Comparison of ENCODE assay signal across 13 cellular contexts in genomic region chr3:55272031-55272645, GRCh38.
DNase-seq lines count a peak whose midpoint lies in the region; ATAC-seq and TF ChIP-seq lines count a peak whose summit lies in the region.
"Had no signal": no experiment of that assay in that cellular context is flagged by ENCODE, and none has a peak within 500 bp of the region (broad histone marks: within the 10 kb centered on the region; RNA-seq: fewer than 3 reads in every experiment).

No MANE protein-coding gene starts in this region.

- no peak overlapping the region for H3K4me3 ChIP-seq in fibroblast of mammary gland (ENCODE audit: control insufficient read depth, low read depth, low read length)

- no peak for TF ChIP-seq CTCF in fibroblast of mammary gland (conservative IDR thresholded peaks at IDR 0.05; ENCODE audit: control insufficient read depth, insufficient read depth, low read depth, low read length)

- DNase-seq in EH (ENCODE audit: low read depth): peak; percentile 55
- peak; percentile 18 for DNase-seq in M059J (ENCODE audit: low read depth)
- DNase-seq in fibroblast of mammary gland (ENCODE audit: low read depth): peak; percentile 28
- DNase-seq in renal cortical epithelial cell (ENCODE audit: low read depth): peak; percentile 9
- DNase-seq in DMS79 treated with DMSO at 0.1 percent for 48 hours (lab: John Stamatoyannopoulos, UW): no peak
- DNase-seq in NCI-H69 (lab: John Stamatoyannopoulos, UW): no peak
- DNase-seq in HPDE6-E6E7 (ENCODE audit: extremely low spot score): no peak
- DNase-seq: DMS53, NCI-H187 treated with DMSO at 0.1 percent for 48 hours, NCI-H446, NCI-H774, SHP77 had no signal

- no peak for ATAC-seq in GM18861 (IDR thresholded peaks at IDR 0.05; ENCODE audit: unreplicated experiment)

Comparison
In these comparisons a context has a peak if more than half of its experiments do, and no peak if none do; other contexts are left out.
1. DNase-seq: peak in EH (single experiment), M059J (single experiment), fibroblast of mammary gland (single experiment) and renal cortical epithelial cell (single experiment); none in DMS79 treated with DMSO at 0.1 percent for 48 hours (single experiment), NCI-H69 (single experiment) and HPDE6-E6E7 (single experiment).